10 cellular contexts compared by ENCODE assay signal in the genomic region with DNA sequence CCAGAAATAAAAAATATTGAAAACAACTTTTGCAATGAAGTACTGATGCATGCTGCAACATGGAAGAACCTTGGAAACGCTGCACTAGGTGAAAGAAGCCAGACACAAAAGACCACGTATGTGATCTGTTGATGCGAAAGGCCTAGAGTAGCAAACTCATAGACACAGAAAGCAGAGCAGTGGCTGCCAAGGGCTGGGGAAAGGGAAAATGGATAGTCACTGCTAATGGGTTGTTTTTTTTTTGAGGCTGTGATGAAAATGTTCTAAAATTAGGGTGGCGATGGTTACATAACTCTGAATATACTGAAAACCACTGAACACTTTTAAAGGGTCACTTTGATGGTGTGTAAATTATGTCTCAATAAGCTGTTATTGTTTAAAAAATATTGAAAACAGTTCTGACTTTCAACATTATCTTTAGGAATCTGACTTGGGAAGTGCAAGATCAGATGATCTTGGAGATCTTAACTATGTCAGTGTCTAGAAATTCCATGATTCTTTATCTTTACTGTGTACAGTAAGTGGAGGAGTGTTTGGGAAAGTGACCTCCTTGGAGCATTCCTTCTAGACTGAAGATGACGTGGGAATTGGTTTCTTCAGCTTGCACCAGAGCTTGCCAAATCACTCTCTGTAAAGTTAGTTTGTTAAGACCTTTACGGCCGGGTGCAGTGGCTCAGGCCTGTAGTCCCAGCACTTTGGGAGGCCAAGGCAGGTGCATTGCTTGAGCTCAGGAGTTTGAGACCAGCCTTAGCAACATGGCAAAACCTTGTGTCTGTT. TPM values are rescaled to one million over a fixed set of nuclear protein-coding genes. Genes with fewer than 3 reads are reported as not detected.
A peak's percentile ranks its signal among the peaks of the same experiment; 100 is the strongest.
DNase-seq lines count a peak whose midpoint lies in the region; ATAC-seq, FAIRE-seq and TF ChIP-seq lines count a peak whose summit lies in the region.
"Had no signal": no experiment of that assay in that cellular context is flagged by ENCODE, and none has a peak within 500 bp of the region (broad histone marks: within the 10 kb centered on the region; RNA-seq: fewer than 3 reads in every experiment).

No MANE protein-coding gene starts in this region.

- H3K9me3 Mint-ChIP-seq in GM23338, result no peaks in the 10 kb centered on the region
- no peaks in the 10 kb centered on the region for H3K9me3 Mint-ChIP-seq in activated naive CD4-positive, alpha-beta T cell treated with anti-CD3 and anti-CD28 coated beads, Interleukin-2, amount 10 ng/mL, durations not matched to agents 7 days and 5 days

- H3K4me2 ChIP-seq in GM23338 (no peak overlapping the region), keratinocyte (ENCODE audit: control insufficient read depth, extremely low read depth, insufficient read depth, low read depth, low read length) (no peak overlapping the region)

- H3K27ac Mint-ChIP-seq in GM23338, result no peak overlapping the region
- H3K27ac Mint-ChIP-seq in activated naive CD4-positive, alpha-beta T cell treated with anti-CD3 and anti-CD28 coated beads, Interleukin-2, amount 10 ng/mL, durations not matched to agents 7 days and 5 days, result no peak overlapping the region

- H3K9me3 ChIP-seq in adrenal gland (replicated peaks in 1 of 3), result no peaks in the 10 kb centered on the region
- H3K9me3 ChIP-seq in keratinocyte (ENCODE audit: control insufficient read depth, low read depth, low read length), result no peaks in the 10 kb centered on the region
- no peaks in the 10 kb centered on the region for H3K9me3 ChIP-seq in subcutaneous abdominal adipose tissue (ENCODE audit: control insufficient read depth in 5 of 5, low read length in 5 of 5)

- no peaks in the 10 kb centered on the region; the same call in 1 of the 2 replicates for H3F3A ChIP-seq in GM23338 (replicated peaks; ENCODE audit: low read depth)

- H3K79me2 ChIP-seq in GM23338 (replicated peaks; ENCODE audit: insufficient read depth) (peaks cover 60% of the 10 kb centered on the region), keratinocyte (ENCODE audit: control insufficient read depth, insufficient read depth, low read length) (peaks cover 90% of the 10 kb centered on the region)

- peaks cover 9% of the 10 kb centered on the region; the same call in 2 of the 3 replicates for H3K36me3 Mint-ChIP-seq in GM23338 (ENCODE audit: low read depth)
- H3K36me3 Mint-ChIP-seq in activated naive CD4-positive, alpha-beta T cell treated with anti-CD3 and anti-CD28 coated beads, Interleukin-2, amount 10 ng/mL, durations not matched to agents 7 days and 5 days, result peaks cover 36% of the 10 kb centered on the region

- H4K20me1 ChIP-seq in GM23338 (replicated peaks; ENCODE audit: insufficient read depth) (peaks cover 7% of the 10 kb centered on the region), keratinocyte (ENCODE audit: control insufficient read depth, extremely low read depth, insufficient read depth, low read length) (peaks cover 4% of the 10 kb centered on the region)

- WGBS in adrenal gland, 4 donors, result 45 to 50% (median 46%) methylated on average over 7 of the region's 7 CpGs

- H3K27me3 ChIP-seq in GM23338 (ENCODE audit: insufficient read depth) (no peaks in the 10 kb centered on the region), adrenal gland (no peaks in the 10 kb centered on the region), keratinocyte (ENCODE audit: control insufficient read depth, extremely low read depth, insufficient read depth, low read length) (no peaks in the 10 kb centered on the region), subcutaneous abdominal adipose tissue (ENCODE audit: control insufficient read depth in 5 of 5, insufficient read depth in 4 of 5, low read length in 5 of 5) (no peaks in the 10 kb centered on the region)

- H3K4me3 ChIP-seq in GM23338, result no peak overlapping the region
- H3K4me3 ChIP-seq in adrenal gland, result peak overlapping the region in 1 of 4 donors; percentile 2
- H3K4me3 ChIP-seq in keratinocyte (ENCODE audit: control insufficient read depth in 2 of 3, extremely low read depth in 1 of 3, insufficient read depth in 2 of 3, low read depth in 1 of 3, low read length in 3 of 3), result no peak overlapping the region
- H3K4me3 ChIP-seq in subcutaneous abdominal adipose tissue (ENCODE audit: low read depth in 1 of 5, low read length in 5 of 5), result no peak overlapping the region

- 0 out of 2 replicates have a peak overlapping the region, but pooled peaks have one; percentile 8 for H3K27ac ChIP-seq in GM23338 (ENCODE audit: low read depth)
- peak overlapping the region in 4 of 5 donors; percentile 5 to 74 (median 45) for H3K27ac ChIP-seq in adrenal gland
- H3K27ac ChIP-seq in keratinocyte (ENCODE audit: control insufficient read depth, insufficient read depth, low read length), result no peak overlapping the region
- peak overlapping the region; percentile 43 for H3K27ac ChIP-seq in subcutaneous abdominal adipose tissue (ENCODE audit: low read depth, low read length)

- H2AFZ ChIP-seq in GM23338 (no peak overlapping the region), keratinocyte (ENCODE audit: control insufficient read depth, low read length) (no peak overlapping the region)

- dilution Hi-C loops in keratinocyte (cut with MboI; ENCODE audit: extremely low pct_ligation_motif_present, low sequenced_read_pairs), result no loop called here

- no peak for ATAC-seq in GM23338
- ATAC-seq in activated CD4-positive, CD25-positive, alpha-beta regulatory T cell treated with anti-CD3 and anti-CD28 coated beads, Interleukin-2, amount 50 U/mL, for 24 hours, result no peak

- intact Hi-C loops in adrenal gland (cut with DNase I), result no loop called here

- peaks cover 17% of the 10 kb centered on the region for H3K4me1 Mint-ChIP-seq in GM23338
- H3K4me1 Mint-ChIP-seq in activated naive CD4-positive, alpha-beta T cell treated with anti-CD3 and anti-CD28 coated beads, Interleukin-2, amount 10 ng/mL, durations not matched to agents 7 days and 5 days, result peaks cover 38% of the 10 kb centered on the region

- CTCF ChIA-PET in activated naive CD4-positive, alpha-beta T cell treated with anti-CD3 and anti-CD28 coated beads, Interleukin-2, amount 10 ng/mL, durations not matched to agents 7 days and 5 days (lab: Charles Lee), result no interaction called here

- H3K36me3 ChIP-seq in GM23338 (ENCODE audit: insufficient read depth), result no peaks in the 10 kb centered on the region
- H3K36me3 ChIP-seq in adrenal gland (replicated peaks in 1 of 2), result peaks cover 0 to 5% of the 10 kb centered on the region in 2 donors
- peaks cover 7 to 23% of the 10 kb centered on the region in 2 experiments for H3K36me3 ChIP-seq in keratinocyte (ENCODE audit: control insufficient read depth in 2 of 2, extremely low read depth in 1 of 2, insufficient read depth in 2 of 2, low read length in 2 of 2)
- H3K36me3 ChIP-seq in subcutaneous abdominal adipose tissue (ENCODE audit: control insufficient read depth in 5 of 5, insufficient read depth in 5 of 5, low read length in 5 of 5), result peaks cover 0 to 2% (median 0%) of the 10 kb centered on the region in 5 donors

- no peaks in the 10 kb centered on the region for H3K27me3 Mint-ChIP-seq in GM23338 (ENCODE audit: insufficient read depth, low read depth, poor library complexity)
- H3K27me3 Mint-ChIP-seq in activated naive CD4-positive, alpha-beta T cell treated with anti-CD3 and anti-CD28 coated beads, Interleukin-2, amount 10 ng/mL, durations not matched to agents 7 days and 5 days, result no peaks in the 10 kb centered on the region

- no peak overlapping the region for H3K4me3 Mint-ChIP-seq in GM23338
- no peak overlapping the region for H3K4me3 Mint-ChIP-seq in activated naive CD4-positive, alpha-beta T cell treated with anti-CD3 and anti-CD28 coated beads, Interleukin-2, amount 10 ng/mL, durations not matched to agents 7 days and 5 days

- peaks cover 9% of the 10 kb centered on the region for H3K9me1 ChIP-seq in keratinocyte (ENCODE audit: control insufficient read depth, extremely low read depth, insufficient read depth, low read length)

- H3K4me1 ChIP-seq in GM23338 (ENCODE audit: insufficient read depth), result peaks cover 19% of the 10 kb centered on the region
- H3K4me1 ChIP-seq in adrenal gland (replicated peaks in 1 of 2), result peaks cover 14 to 73% of the 10 kb centered on the region in 2 donors
- peaks cover 27% of the 10 kb centered on the region for H3K4me1 ChIP-seq in keratinocyte (ENCODE audit: control insufficient read depth, extremely low read depth, insufficient read depth, low read length)
- H3K4me1 ChIP-seq in subcutaneous abdominal adipose tissue (ENCODE audit: control insufficient read depth in 5 of 5, insufficient read depth in 5 of 5, low read length in 5 of 5), result peaks cover 5 to 73% (median 51%) of the 10 kb centered on the region in 5 donors

- TF ChIP-seq CTCF in GM23338 (conservative IDR thresholded peaks at IDR 0.05; ENCODE audit: low read depth in 2 of 2), result no peak
- TF ChIP-seq CTCF in adrenal gland (IDR thresholded peaks at IDR 0.05), result no peak
- no peak for TF ChIP-seq CTCF in keratinocyte (optimal IDR thresholded peaks at IDR 0.05 in 1 of 3, IDR thresholded peaks at IDR 0.05 in 1 of 3, conservative IDR thresholded peaks at IDR 0.05 in 1 of 3; ENCODE audit: extremely low read depth in 1 of 3, insufficient read depth in 2 of 3, low read length in 3 of 3)

- no peak for TF ChIP-seq POLR2A in adrenal gland (IDR thresholded peaks at IDR 0.05)

- H3K9ac ChIP-seq in keratinocyte (ENCODE audit: control insufficient read depth, extremely low read depth, insufficient read depth, low read length) (no peak overlapping the region), subcutaneous abdominal adipose tissue (ENCODE audit: low read length in 5 of 5) (peak overlapping the region in 1 of 5 donors; percentile 44)

- peak; percentile 17 for FAIRE-seq in keratinocyte (lab: Jason Lieb, UNC)

- H3K9me2 ChIP-seq in GM23338 (ENCODE audit: insufficient read depth), result no peaks in the 10 kb centered on the region

- DNase-seq in GM23338 (ENCODE audit: low spot score) (no peak), adrenal gland (peak in 2 of 7 donors; percentile 40), keratinocyte (ENCODE audit: low read depth, low spot score) (no peak), COLO829 (ENCODE audit: low spot score) (no peak), activated gamma-delta T cell treated with Interleukin-2 at 50 U/mL for 16 hours (no peak)
- DNase-seq in activated naive CD4-positive, alpha-beta T cell treated with anti-CD3 and anti-CD28 coated beads, Interleukin-2, amount 10 ng/mL, durations not matched to agents 7 days and 5 days, result no peak
- DNase-seq: effector CD8-positive, alpha-beta T cell; NCI-H2081 treated with DMSO at 0.1 percent for 48 hours had no signal

RNA-seq across cellular contexts. Expression of a gene that starts 12.4 kb away (rescaled TPM):
- 20.5 and 23.0 TPM in 2 replicates for total RNA-seq in GM23338 (2014; rRNA removed; shearing (Covaris generic))
- polyA plus RNA-seq in GM23338 (2016; fragmentation: Nextera tagmentation; extraction: Ambion mirVana) (16.2 and 21.0 TPM in 2 replicates), adrenal gland (10 to 100 TPM; 29.1 to 98.1 (median 29.3) TPM), keratinocyte (4.7 to 17.8 TPM (median 5.5 TPM) in 3 replicates)
- 10 to 100 TPM; 29.5 to 79.1 (median 42.3) TPM for total RNA-seq in adrenal gland
- polyA plus RNA-seq in keratinocyte (2011; ENCODE audit: low read depth), result 7.1 TPM
- 7.3 and 10.1 TPM in 2 replicates for polyA plus RNA-seq in keratinocyte (2011; cell fraction: cytosol; rRNA removed)
- polyA plus RNA-seq in keratinocyte (2011; cell fraction: nucleus; rRNA removed), result 37.9 and 81.1 TPM in 2 replicates
- polyA plus RNA-seq in keratinocyte (2012; ENCODE audit: low replicate concordance), result 19.4 and 29.7 TPM in 2 replicates
- 15.1 to 65.2 TPM (median 19.5 TPM) in 3 replicates for polyA minus RNA-seq in keratinocyte
- 12.3 TPM for polyA minus RNA-seq in keratinocyte (2011; cell fraction: cytosol; rRNA and poly(A)+ RNA removed)
- polyA minus RNA-seq in keratinocyte (2011; cell fraction: nucleus; rRNA and poly(A)+ RNA removed), result 23.0 and 32.1 TPM in 2 replicates
